Comparison of ENCODE assay signal across 8 cellular contexts in the genomic region with DNA sequence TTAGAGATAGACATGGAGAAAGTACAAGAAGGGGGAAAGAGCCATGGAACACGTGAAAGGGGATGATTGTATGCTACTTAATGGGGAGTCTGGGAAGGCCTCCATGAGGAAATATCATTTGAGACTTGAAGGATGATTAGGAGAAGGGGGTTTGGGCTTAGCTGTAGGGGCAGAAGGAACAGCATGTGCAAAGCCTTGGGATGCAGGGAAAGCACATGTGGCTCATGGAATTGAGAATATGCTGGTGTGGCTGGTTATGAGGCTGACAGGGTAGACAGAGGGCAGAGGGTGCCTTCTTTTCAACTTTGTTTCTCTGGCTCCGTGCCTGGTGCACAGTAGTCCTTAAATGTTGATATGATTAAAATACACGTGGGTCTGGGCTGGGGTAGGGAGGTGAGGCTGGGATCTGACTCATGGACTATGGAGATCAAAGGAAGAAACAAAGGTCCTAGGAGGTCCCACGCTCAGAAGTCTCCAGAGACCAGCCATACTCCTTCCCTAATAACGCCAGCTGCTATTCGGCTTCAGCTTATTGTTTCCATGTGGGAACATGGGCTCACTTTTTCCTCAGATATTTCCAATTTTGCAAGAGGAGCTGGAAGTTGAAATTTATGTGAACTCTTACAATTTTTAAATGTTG. TPM values are rescaled to one million over a fixed set of nuclear protein-coding genes. Genes with fewer than 3 reads are reported as not detected.
DNase-seq lines count a peak whose midpoint lies in the region; ATAC-seq and TF ChIP-seq lines count a peak whose summit lies in the region.

No MANE protein-coding gene starts in this region.

- peaks cover 7% of the 10 kb centered on the region for H3K4me1 ChIP-seq in SJSA1 (replicated peaks)
- H3K4me1 ChIP-seq in fibroblast of lung (ENCODE audit: control insufficient read depth, extremely low read depth, insufficient read depth, low read length): peaks cover 6% of the 10 kb centered on the region
- H3K4me1 ChIP-seq in rectal smooth muscle tissue (ENCODE audit: control insufficient read depth, insufficient read depth, low read length): peaks cover 5% of the 10 kb centered on the region

- H3K36me3 ChIP-seq in SJSA1 (peaks cover 1% of the 10 kb centered on the region; the same call in 1 of the 2 replicates), fibroblast of lung (ENCODE audit: control insufficient read depth, insufficient read depth, low read length) (no peaks in the 10 kb centered on the region), rectal smooth muscle tissue (ENCODE audit: control insufficient read depth, insufficient read depth, low read length) (no peaks in the 10 kb centered on the region)

- TF ChIP-seq CTCF in GM12865 (IDR thresholded peaks at IDR 0.05; ENCODE audit: insufficient read depth, low read depth, low read length, missing control alignments) (no peak), fibroblast of lung (conservative IDR thresholded peaks at IDR 0.05 in 1 of 2, IDR thresholded peaks at IDR 0.05 in 1 of 2; ENCODE audit: low read depth in 1 of 2, low read length in 2 of 2) (no peak)

- peak overlapping the region; percentile 100 for H3K4me2 ChIP-seq in fibroblast of lung (ENCODE audit: extremely low read depth, insufficient read depth, low read length)

- H3K27ac ChIP-seq in SJSA1: no peak overlapping the region; the same call in 1 of the 2 replicates
- H3K27ac ChIP-seq in fibroblast of lung (ENCODE audit: insufficient read depth, low read length): peak overlapping the region; percentile 86
- H3K27ac ChIP-seq in rectal smooth muscle tissue (ENCODE audit: low read depth, low read length): no peak overlapping the region

- peaks cover 37% of the 10 kb centered on the region for H3K79me2 ChIP-seq in fibroblast of lung (ENCODE audit: control insufficient read depth, insufficient read depth, low read length)

- H3K9me3 ChIP-seq in SJSA1 (replicated peaks) (no peaks in the 10 kb centered on the region; the same call in 1 of the 2 replicates), fibroblast of lung (ENCODE audit: control insufficient read depth, insufficient read depth, low read depth, low read length) (no peaks in the 10 kb centered on the region)

- H3K4me3 ChIP-seq in GM12865 (ENCODE audit: low read depth, low read length) (peak overlapping the region; percentile 84), SJSA1 (peak overlapping the region; percentile 76), fibroblast of lung (replicated peaks in 1 of 4; ENCODE audit: control extremely low read depth in 1 of 4, insufficient read depth in 1 of 4, low read depth in 3 of 4, low read length in 4 of 4) (peak overlapping the region; percentile 80 to 99 (median 94)), rectal smooth muscle tissue (ENCODE audit: low read length) (peak overlapping the region; percentile 95)

- H2AFZ ChIP-seq in fibroblast of lung (ENCODE audit: low read length): peak overlapping the region; percentile 96

- DNase-seq in GM12865 (ENCODE audit: low read depth) (no peak), SJSA1 (ENCODE audit: low read depth in 1 of 2, low spot score in 2 of 2) (no peak), fibroblast of lung (ENCODE audit: low read depth in 2 of 2) (peak in 1 of 2 donors; percentile 14), DMS53 treated with DMSO at 0.1 percent for 48 hours (lab: John Stamatoyannopoulos, UW; ENCODE audit: unreplicated experiment) (no peak), AG08396 (ENCODE audit: low spot score) (no peak), GM19238 (ENCODE audit: insufficient read length, low spot score) (no peak)

- H3K9ac ChIP-seq in fibroblast of lung (ENCODE audit: insufficient read depth, low read length) (peak overlapping the region; percentile 84), rectal smooth muscle tissue (ENCODE audit: low read length) (peak overlapping the region; percentile 4)

- H4K20me1 ChIP-seq in fibroblast of lung (ENCODE audit: control insufficient read depth, extremely low read depth, insufficient read depth, low read length): no peaks in the 10 kb centered on the region

- ATAC-seq in HG02884 (IDR thresholded peaks at IDR 0.05; ENCODE audit: unreplicated experiment): no peak

- H3K27me3 ChIP-seq in SJSA1 (replicated peaks) (no peaks in the 10 kb centered on the region), fibroblast of lung (ENCODE audit: control insufficient read depth, insufficient read depth, low read length) (no peaks in the 10 kb centered on the region), rectal smooth muscle tissue (ENCODE audit: control insufficient read depth, insufficient read depth, low read length) (no peaks in the 10 kb centered on the region)

RNA-seq across cellular contexts. Expression of a gene that starts 1.1 kb away (rescaled TPM):
- total RNA-seq in SJSA1 (2014; rRNA removed; shearing (Covaris generic)): 15.6 and 17.0 TPM in 2 replicates
- 15.7 and 16.2 TPM in 2 replicates for total RNA-seq in fibroblast of lung
- polyA plus RNA-seq in fibroblast of lung: 10.7 and 11.5 TPM in 2 replicates
- 5.4 and 6.1 TPM in 2 replicates for polyA plus RNA-seq in fibroblast of lung (2012)
- 0.79 and 2.7 TPM in 2 replicates for polyA minus RNA-seq in fibroblast of lung (ENCODE audit: low replicate concordance)

RNA-seq across cellular contexts. Expression of a gene that starts 1.4 kb away (rescaled TPM):
- total RNA-seq in SJSA1 (2014; rRNA removed; shearing (Covaris generic)): 17.8 and 21.1 TPM in 2 replicates
- total RNA-seq in fibroblast of lung: 10.8 and 11.9 TPM in 2 replicates
- polyA plus RNA-seq in fibroblast of lung: 11.7 and 13.4 TPM in 2 replicates
- polyA plus RNA-seq in fibroblast of lung (2012): 19.3 and 23.7 TPM in 2 replicates
- polyA minus RNA-seq in fibroblast of lung (ENCODE audit: low replicate concordance): 1.0 and 1.5 TPM in 2 replicates
